Comparison of ENCODE assay signal across 12 cellular contexts in the genomic region with DNA sequence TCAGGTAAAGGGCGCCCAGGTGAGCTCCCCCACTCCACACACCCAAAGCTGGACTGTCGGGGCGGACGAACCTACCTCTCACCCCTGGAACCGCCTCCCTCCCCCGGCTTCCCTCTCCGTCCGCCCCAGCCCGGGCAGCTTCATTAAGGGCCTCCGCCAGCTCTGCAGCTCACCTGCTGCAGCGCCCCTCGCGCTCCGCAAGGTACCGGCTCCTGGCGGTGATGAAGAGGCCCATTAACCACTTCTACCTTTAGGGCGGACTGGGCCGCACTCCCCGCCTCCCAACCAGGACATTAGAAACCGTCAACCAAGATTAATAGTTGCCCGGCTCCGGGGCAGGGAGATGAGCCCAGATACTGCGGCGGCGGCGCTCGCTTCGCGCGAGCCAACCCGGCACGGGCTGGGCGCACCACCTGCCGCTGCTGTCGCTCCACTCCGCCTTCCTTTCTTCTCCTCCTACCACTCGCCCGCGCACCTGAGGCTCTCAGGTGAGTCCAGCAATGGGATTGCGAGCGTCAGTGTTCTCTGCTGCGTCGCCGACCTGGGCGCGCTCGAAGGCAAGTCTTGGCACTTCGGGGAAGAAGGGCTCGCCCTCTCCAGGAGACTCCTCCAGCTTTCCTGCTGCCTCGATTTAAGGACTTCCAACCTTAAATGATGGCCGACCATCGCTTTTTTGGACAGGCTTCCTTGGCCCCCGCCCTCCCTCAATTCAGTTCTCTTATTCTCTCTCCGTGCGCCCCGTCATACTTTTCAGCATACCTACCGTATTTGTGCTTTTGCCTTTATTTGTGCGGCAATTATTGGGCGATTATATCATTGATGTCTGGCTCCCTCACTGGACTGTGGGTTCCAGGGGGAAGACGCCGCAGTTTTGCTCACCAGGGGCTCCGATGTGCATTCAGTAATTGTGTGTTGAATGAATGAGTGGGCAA. TPM values are rescaled to one million over a fixed set of nuclear protein-coding genes. Genes with fewer than 3 reads are reported as not detected.
A peak's percentile ranks its signal among the peaks of the same experiment; 100 is the strongest.
DNase-seq lines count a peak whose midpoint lies in the region; FAIRE-seq lines count a peak whose summit lies in the region.
"Had no signal": no experiment of that assay in that cellular context is flagged by ENCODE, and none has a peak within 500 bp of the region (broad histone marks: within the 10 kb centered on the region; RNA-seq: fewer than 3 reads in every experiment).

No MANE protein-coding gene starts in this region.

- peak overlapping the region; percentile 48 for H3K4me3 ChIP-seq in iPS-15b (ENCODE audit: low read depth, low read length)
- H3K4me3 ChIP-seq in small intestine (ENCODE audit: low read depth in 1 of 2, low read length in 2 of 2) = no peak overlapping the region
- no peak overlapping the region for H3K4me3 ChIP-seq in Karpas-422 (ENCODE audit: low read length)

- H3K27ac ChIP-seq in small intestine (ENCODE audit: low read depth in 1 of 2, low read length in 1 of 2) (no peak overlapping the region), Karpas-422 (ENCODE audit: low read length) (no peak overlapping the region)

- H2AFZ ChIP-seq in Karpas-422 (ENCODE audit: low read length) = no peak overlapping the region

- DNase-seq in NCI-H1105 (lab: John Stamatoyannopoulos, UW) (peak; percentile 65), NCI-H69 (lab: John Stamatoyannopoulos, UW) (peak; percentile 79), small intestine (peak; percentile 57), KBM-7 (no peak), Karpas-422 (no peak), superior temporal gyrus (ENCODE audit: extremely low spot score) (no peak)
- DNase-seq: activated CD4-positive, alpha-beta T cell treated with anti-CD3 and anti-CD28 coated beads, Interleukin-2, amount 10 ng/mL, durations not matched to agents 24 days and 14 days; DMS 273 treated with DMSO at 0.1 percent for 48 hours; NK-92 treated with Interleukin-12 subunit alpha and Interleukin-12 subunit beta, amount 100 ng/mL, for 24 hours; stimulated activated CD4-positive, alpha-beta T cell treated with anti-CD3 and anti-CD28 coated beads, Interleukin-4, amount 100 ng/mL, for 4 hours had no signal

- H3K4me1 ChIP-seq in iPS-15b (ENCODE audit: control insufficient read depth, insufficient read depth, low read length) (peaks cover 9% of the 10 kb centered on the region), small intestine (ENCODE audit: control insufficient read depth in 2 of 2, insufficient read depth in 1 of 2, low read depth in 1 of 2, low read length in 1 of 2) (peaks cover 0 to 2% of the 10 kb centered on the region in 2 donors), Karpas-422 (ENCODE audit: low read length) (peaks cover 20% of the 10 kb centered on the region)

- 10 to 16% (median 13%) methylated on average over 59 to 62 of the region's 62 CpGs for WGBS in small intestine, 3 donors

- FAIRE-seq in small intestine (lab: Jason Lieb, UNC) = no peak
- FAIRE-seq: GM12891 had no signal

- H3K9ac ChIP-seq in iPS-15b (ENCODE audit: low read depth, low read length) (no peak overlapping the region), Karpas-422 (ENCODE audit: low read length) (no peak overlapping the region)

- no peaks in the 10 kb centered on the region for H3K79me2 ChIP-seq in Karpas-422 (ENCODE audit: low read length)

- no peak overlapping the region for H3K4me2 ChIP-seq in Karpas-422 (ENCODE audit: low read depth, low read length, poor library complexity, severe bottlenecking)

- no peaks in the 10 kb centered on the region for H3K9me2 ChIP-seq in Karpas-422 (replicated peaks; ENCODE audit: insufficient read depth, low read length)

- no peaks in the 10 kb centered on the region for H3K36me3 ChIP-seq in iPS-15b (ENCODE audit: control insufficient read depth, insufficient read depth, low read length)
- no peaks in the 10 kb centered on the region for H3K36me3 ChIP-seq in small intestine (ENCODE audit: control insufficient read depth in 2 of 2, insufficient read depth in 2 of 2, low read length in 2 of 2)
- no peaks in the 10 kb centered on the region for H3K36me3 ChIP-seq in Karpas-422 (ENCODE audit: insufficient read depth, low read length)

- no peaks in the 10 kb centered on the region for H4K20me1 ChIP-seq in Karpas-422 (ENCODE audit: insufficient read depth, low read depth, low read length)

- H3K9me3 ChIP-seq in iPS-15b (ENCODE audit: control insufficient read depth, insufficient read depth, low read length) = no peaks in the 10 kb centered on the region
- no peaks in the 10 kb centered on the region for H3K9me3 ChIP-seq in small intestine (ENCODE audit: control insufficient read depth, low read depth)
- no peaks in the 10 kb centered on the region for H3K9me3 ChIP-seq in Karpas-422 (ENCODE audit: low read length)

- peaks cover 93% of the 10 kb centered on the region for H3K27me3 ChIP-seq in iPS-15b (ENCODE audit: control insufficient read depth, insufficient read depth, low read length)
- peaks cover 0 to 21% of the 10 kb centered on the region in 2 donors for H3K27me3 ChIP-seq in small intestine (ENCODE audit: control insufficient read depth in 2 of 2, insufficient read depth in 2 of 2, low read length in 2 of 2)
- no peaks in the 10 kb centered on the region for H3K27me3 ChIP-seq in Karpas-422 (ENCODE audit: low read length)

- in situ Hi-C loops in KBM-7 (cut with MboI; ENCODE audit: low pct_unique_long_range_greater_than_20kb, low sequenced_read_pairs) = no loop called here

RNA-seq across cellular contexts. Expression of a gene that starts 13.6 kb away (rescaled TPM):
- polyA plus RNA-seq in small intestine = 10 to 100 TPM in 2 of 3 donors, 1 to 10 TPM in 1; 8.1 to 76.0 (median 39.2) TPM
- total RNA-seq in Karpas-422 (2014; rRNA removed; shearing (Covaris generic); ENCODE audit: low replicate concordance) = 21.5 and 50.1 TPM in 2 replicates

RNA-seq across cellular contexts. Expression of a gene that starts 17.2 kb away (rescaled TPM):
- 100 to 1,000 TPM in 1 of 3 donors, 10 to 100 TPM in 2; 35.0 to 104 (median 70.5) TPM for polyA plus RNA-seq in small intestine
- total RNA-seq in Karpas-422 (2014; rRNA removed; shearing (Covaris generic); ENCODE audit: low replicate concordance) = 8.5 and 13.6 TPM in 2 replicates

RNA-seq across cellular contexts. Expression of a gene that starts 17.3 kb away (rescaled TPM):
- 10 to 100 TPM in 2 of 3 donors, 1 to 10 TPM in 1; 3.1 to 38.5 (median 19.2) TPM for polyA plus RNA-seq in small intestine
- total RNA-seq in Karpas-422 (2014; rRNA removed; shearing (Covaris generic); ENCODE audit: low replicate concordance) = 2.6 and 3.0 TPM in 2 replicates

RNA-seq across cellular contexts. Expression of a gene that starts 48.6 kb away (rescaled TPM):
- polyA plus RNA-seq in small intestine = 10 to 100 TPM; 13.6 to 41.3 (median 16.8) TPM
- total RNA-seq in Karpas-422 (2014; rRNA removed; shearing (Covaris generic); ENCODE audit: low replicate concordance) = 11.3 and 23.9 TPM in 2 replicates

Comparison
In these comparisons a context has a peak if more than half of its experiments do, and no peak if none do; other contexts are left out.
1. DNase-seq: peak in NCI-H1105 (single experiment), NCI-H69 (single experiment) and small intestine (single experiment); none in KBM-7 (single experiment), Karpas-422 (single experiment) and superior temporal gyrus (single experiment).